ENCODE assay signal across 8 cellular contexts in genomic region chr19:36915992-36916830, GRCh38. TPM values are rescaled to one million over a fixed set of nuclear protein-coding genes. Genes with fewer than 3 reads are reported as not detected.
DNase-seq lines count a peak whose midpoint lies in the region; ATAC-seq and TF ChIP-seq lines count a peak whose summit lies in the region.

Gene ZNF568 (plus strand): TSS chr19:36916332. CDS start chr19:36922771, 6,439 bp downstream.
Gene ZNF829 (minus strand): TSS chr19:36916291. CDS start chr19:36915167, 1,124 bp downstream.

- peaks cover 47% of the 10 kb centered on the region for H3K9me3 Mint-ChIP-seq in Caco-2 (ENCODE audit: unreplicated experiment)

- H3K4me1 Mint-ChIP-seq in Caco-2 (ENCODE audit: low read depth, unreplicated experiment): no peaks in the 10 kb centered on the region

- no peaks in the 10 kb centered on the region for H3K36me3 ChIP-seq in Caco-2 (ENCODE audit: control insufficient read depth, insufficient read depth, low read length)
- no peaks in the 10 kb centered on the region for H3K36me3 ChIP-seq in neutrophil
- H3K36me3 ChIP-seq in subcutaneous abdominal adipose tissue (ENCODE audit: control insufficient read depth in 5 of 5, insufficient read depth in 5 of 5, low read length in 5 of 5): peaks cover 21 to 33% (median 25%) of the 10 kb centered on the region in 5 donors

- peak; percentile 95 for ATAC-seq in GM21381 (IDR thresholded peaks at IDR 0.05; ENCODE audit: unreplicated experiment)

- H3K36me3 Mint-ChIP-seq in Caco-2 (ENCODE audit: insufficient read depth, unreplicated experiment): peaks cover 6% of the 10 kb centered on the region

- intact Hi-C loops in Caco-2 (cut with micrococcal nuclease; ENCODE audit: unreplicated experiment): no loop called here

- peak in 1 of 2 experiments; percentile 40 for DNase-seq in Caco-2
- DNase-seq in HuH-7 (ENCODE audit: low spot score): peak; percentile 29
- DNase-seq in SHP77 treated with DMSO at 0.1 percent for 48 hours (lab: John Stamatoyannopoulos, UW): peak; percentile 72
- peak; percentile 94 for DNase-seq in activated naive CD4-positive, alpha-beta T cell treated with anti-CD3 and anti-CD28 coated beads, Interleukin-2, amount 50 U/mL, for 16 hours
- peak; percentile 88 for DNase-seq in germinal center (ENCODE audit: low spot score)

- no peak within 1 kb of the TSS for H3K27ac Mint-ChIP-seq in Caco-2 (ENCODE audit: unreplicated experiment)

- H3K4me1 ChIP-seq in Caco-2 (no peaks in the 10 kb centered on the region), neutrophil (ENCODE audit: control insufficient read depth in 1 of 2, insufficient read depth in 1 of 2, low read depth in 1 of 2, low read length in 1 of 2) (peaks cover 8 to 9% of the 10 kb centered on the region in 2 experiments), subcutaneous abdominal adipose tissue (ENCODE audit: control insufficient read depth in 5 of 5, insufficient read depth in 5 of 5, low read length in 5 of 5) (peaks cover 1 to 20% (median 15%) of the 10 kb centered on the region in 5 donors)

- TF ChIP-seq CTCF in Caco-2 (IDR thresholded peaks at IDR 0.05; ENCODE audit: insufficient read depth in 1 of 2, low read depth in 1 of 2, low read length in 1 of 2, severe bottlenecking in 1 of 2, unreplicated experiment in 1 of 2) (no peak), neutrophil (IDR thresholded peaks at IDR 0.05) (no peak)

- H3K4me3 Mint-ChIP-seq in Caco-2 (ENCODE audit: unreplicated experiment): peak within 1 kb of the TSS; percentile 69

- H3K4me3 ChIP-seq in Caco-2 (ENCODE audit: low read depth, low read length) (no peak within 1 kb of the TSS), neutrophil (ENCODE audit: low read depth in 1 of 2, low read length in 1 of 2) (peak within 1 kb of the TSS; percentile 71 to 76), subcutaneous abdominal adipose tissue (ENCODE audit: low read depth in 1 of 5, low read length in 5 of 5) (peak within 1 kb of the TSS; percentile 78 to 92 (median 87))

- BruUV-seq in Caco-2 (replicated peaks; lab: Mats Ljungman, UMichigan): no TSS peak

- H3K9me3 ChIP-seq in Caco-2 (peaks cover 26% of the 10 kb centered on the region), neutrophil (peaks cover 8% of the 10 kb centered on the region), subcutaneous abdominal adipose tissue (ENCODE audit: control insufficient read depth in 5 of 5, low read length in 5 of 5) (peaks cover 0 to 15% (median 9%) of the 10 kb centered on the region in 5 donors)

- H3K27me3 ChIP-seq in Caco-2 (replicated peaks; ENCODE audit: control insufficient read depth, insufficient read depth, low read length) (no peaks in the 10 kb centered on the region), neutrophil (no peaks in the 10 kb centered on the region), subcutaneous abdominal adipose tissue (ENCODE audit: control insufficient read depth in 5 of 5, insufficient read depth in 4 of 5, low read length in 5 of 5) (no peaks in the 10 kb centered on the region)

- CTCF ChIA-PET in Caco-2 (lab: Charles Lee): no interaction called here

- POLR2A ChIA-PET in Caco-2 (lab: Charles Lee): no interaction called here

- H3K27me3 Mint-ChIP-seq in Caco-2 (ENCODE audit: insufficient read depth, unreplicated experiment): no peaks in the 10 kb centered on the region

- peak within 1 kb of the TSS; percentile 74 to 94 (median 92) for H3K9ac ChIP-seq in subcutaneous abdominal adipose tissue (ENCODE audit: low read length in 5 of 5)

- H3K27ac ChIP-seq in neutrophil (peak within 1 kb of the TSS; percentile 27), subcutaneous abdominal adipose tissue (ENCODE audit: low read depth, low read length) (peak within 1 kb of the TSS; percentile 87)

RNA-seq across cellular contexts. Expression of gene ZNF568, which starts in this region (rescaled TPM):
- not detected in 2 replicates for total RNA-seq in Caco-2 (2022)

RNA-seq across cellular contexts. Expression of gene ZNF829, which starts in this region (rescaled TPM):
- not detected in 2 replicates for total RNA-seq in Caco-2 (2022)
